1 cellular context compared by ENCODE assay signal in genomic region chr19:57068921-57069697, GRCh38.
TF ChIP-seq lines count a peak whose summit lies in the region.

No MANE protein-coding gene starts in this region.

TF ChIP-seq in HepG2, 621 proteins besides CTCF, POLR2A, EP300 and RAD21 (continued from another document):
- TF ChIP-seq, protein P1, sequence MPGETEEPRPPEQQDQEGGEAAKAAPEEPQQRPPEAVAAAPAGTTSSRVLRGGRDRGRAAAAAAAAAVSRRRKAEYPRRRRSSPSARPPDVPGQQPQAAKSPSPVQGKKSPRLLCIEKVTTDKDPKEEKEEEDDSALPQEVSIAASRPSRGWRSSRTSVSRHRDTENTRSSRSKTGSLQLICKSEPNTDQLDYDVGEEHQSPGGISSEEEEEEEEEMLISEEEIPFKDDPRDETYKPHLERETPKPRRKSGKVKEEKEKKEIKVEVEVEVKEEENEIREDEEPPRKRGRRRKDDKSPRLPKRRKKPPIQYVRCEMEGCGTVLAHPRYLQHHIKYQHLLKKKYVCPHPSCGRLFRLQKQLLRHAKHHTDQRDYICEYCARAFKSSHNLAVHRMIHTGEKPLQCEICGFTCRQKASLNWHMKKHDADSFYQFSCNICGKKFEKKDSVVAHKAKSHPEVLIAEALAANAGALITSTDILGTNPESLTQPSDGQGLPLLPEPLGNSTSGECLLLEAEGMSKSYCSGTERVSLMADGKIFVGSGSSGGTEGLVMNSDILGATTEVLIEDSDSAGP (CRISPR knock-in tag; IDR thresholded peaks at IDR 0.05; ENCODE audit: borderline replicate concordance), result peak; percentile 78; the same call in 1 of the 2 replicates
- TF ChIP-seq ZNF605 (CRISPR knock-in tag; IDR thresholded peaks at IDR 0.05) (peak; percentile 59; the same call in 1 of the 2 replicates), ZNF281 (CRISPR knock-in tag; IDR thresholded peaks at IDR 0.05; ENCODE audit: borderline replicate concordance) (no peak), ZNF670 (CRISPR knock-in tag; IDR thresholded peaks at IDR 0.05; ENCODE audit: borderline replicate concordance) (no peak), MNT (IDR thresholded peaks at IDR 0.05) (no peak), ZNF124 (CRISPR knock-in tag; IDR thresholded peaks at IDR 0.05) (0 out of 2 replicates have a peak, but pooled peaks have one; percentile 60), KDM3A (CRISPR knock-in tag; IDR thresholded peaks at IDR 0.05; ENCODE audit: low read depth) (0 out of 2 replicates have a peak, but pooled peaks have one; percentile 43), ZEB1 (IDR thresholded peaks at IDR 0.05; ENCODE audit: insufficient replicate concordance, low read depth) (peak; percentile 94), ZFX (CRISPR knock-in tag; IDR thresholded peaks at IDR 0.05; ENCODE audit: low read depth) (peak; percentile 19; the same call in 1 of the 2 replicates), SMC3 (IDR thresholded peaks at IDR 0.05; ENCODE audit: low read length) (peak; percentile 83), ZNF292 (CRISPR knock-in tag; IDR thresholded peaks at IDR 0.05; ENCODE audit: borderline replicate concordance, low read depth) (peak; percentile 58; the same call in 1 of the 2 replicates), ZNF331 (CRISPR knock-in tag; IDR thresholded peaks at IDR 0.05) (peak; percentile 57; the same call in 1 of the 2 replicates), KLF16 (CRISPR knock-in tag; IDR thresholded peaks at IDR 0.05) (peak in 1 of 2 experiments; percentile 41; a peak in 1 of 4 replicates), CEBPG (CRISPR knock-in tag; IDR thresholded peaks at IDR 0.05) (peak; percentile 4; the same call in 1 of the 2 replicates), ZBTB4 (CRISPR knock-in tag; IDR thresholded peaks at IDR 0.05; ENCODE audit: borderline replicate concordance) (peak; percentile 77; the same call in 1 of the 2 replicates), SOX5 (CRISPR knock-in tag; IDR thresholded peaks at IDR 0.05; ENCODE audit: borderline replicate concordance) (peak; percentile 16; the same call in 1 of the 2 replicates), SAP130 (CRISPR knock-in tag; IDR thresholded peaks at IDR 0.05; ENCODE audit: low read depth) (peak; percentile 47), ZNF530 (CRISPR knock-in tag; IDR thresholded peaks at IDR 0.05; ENCODE audit: low read depth) (no peak), THAP11 (CRISPR knock-in tag; IDR thresholded peaks at IDR 0.05) (peak; percentile 45; the same call in 1 of the 2 replicates)
